ENCODE assay signal across 8 cellular contexts in genomic region chr12:102121328-102121727, GRCh38. TPM values are rescaled to one million over a fixed set of nuclear protein-coding genes. Genes with fewer than 3 reads are reported as not detected.
DNase-seq lines count a peak whose midpoint lies in the region; ATAC-seq, FAIRE-seq and TF ChIP-seq lines count a peak whose summit lies in the region.
"Not testable (repeated sequence)": the region's sequence is repeated elsewhere in the genome, so short reads cannot be mapped to it uniquely, and the experiment has no call there.

No MANE protein-coding gene starts in this region.

- not testable (repeated sequence) for H3K9me3 Mint-ChIP-seq in activated CD4-positive, alpha-beta T cell treated with anti-CD3 and anti-CD28 coated beads, Interleukin-2, amount 10 ng/mL, durations not matched to agents 24 days and 14 days; astrocyte (ENCODE audit: unreplicated experiment); naive B cell; stimulated activated naive CD8-positive, alpha-beta T cell treated with anti-CD3 and anti-CD28 coated beads, Interleukin-15, Interleukin-2, amounts not matched to agents 100 ng/mL and 50 ng/mL, for 24 hours

- CTCF ChIA-PET in OCI-LY7 (lab: Charles Lee; ENCODE audit: unreplicated experiment), result not testable (repeated sequence)

- not testable (repeated sequence) for H2AFZ ChIP-seq in DND-41 (ENCODE audit: low read depth, low read length)
- H2AFZ ChIP-seq in OCI-LY7 (ENCODE audit: low read length) (peak overlapping the region; percentile 84; the same call in 1 of the 2 replicates), astrocyte (ENCODE audit: low read depth, low read length) (peak overlapping the region; percentile 99)

- peaks cover 45% of the 10 kb centered on the region for H3K4me1 Mint-ChIP-seq in activated CD4-positive, alpha-beta T cell treated with anti-CD3 and anti-CD28 coated beads, Interleukin-2, amount 10 ng/mL, durations not matched to agents 24 days and 14 days
- H3K4me1 Mint-ChIP-seq in astrocyte (ENCODE audit: low read depth, unreplicated experiment), result not testable (repeated sequence)
- H3K4me1 Mint-ChIP-seq in naive B cell, result peaks cover 9 to 22% (median 19%) of the 10 kb centered on the region in 3 donors
- H3K4me1 Mint-ChIP-seq in stimulated activated naive CD8-positive, alpha-beta T cell treated with anti-CD3 and anti-CD28 coated beads, Interleukin-15, Interleukin-2, amounts not matched to agents 100 ng/mL and 50 ng/mL, for 24 hours (ENCODE audit: low read depth), result peaks cover 29% of the 10 kb centered on the region

- peak overlapping the region; percentile 94 for H3K27ac ChIP-seq in DND-41 (ENCODE audit: low read length)
- H3K27ac ChIP-seq in HL-60 (replicated peaks), result peak overlapping the region; percentile 87
- peak overlapping the region; percentile 81 for H3K27ac ChIP-seq in OCI-LY7 (ENCODE audit: low read depth, low read length, poor library complexity, severe bottlenecking)
- not testable (repeated sequence) for H3K27ac ChIP-seq in astrocyte (ENCODE audit: low read depth, low read length)

- not testable (repeated sequence) for BruUV-seq in OCI-LY7 (replicated peaks; lab: Mats Ljungman, UMichigan)

- intact Hi-C loops in OCI-LY7 (cut with micrococcal nuclease; ENCODE audit: unreplicated experiment), result loop anchor here (2.0 kb wide), 2 partner anchors 59 to 185 kb away; no protein-coding TSS in a partner anchor
- intact Hi-C loops in activated CD4-positive, alpha-beta T cell treated with anti-CD3 and anti-CD28 coated beads, Interleukin-2, amount 10 ng/mL, durations not matched to agents 24 days and 14 days (cut with micrococcal nuclease), result loop anchor here (2.0 to 5.0 kb wide), 2 partner anchors 46 to 75 kb away; partner anchors contain the start of gene PMCH

- peaks cover 80% of the 10 kb centered on the region for H3K79me2 ChIP-seq in DND-41 (ENCODE audit: insufficient read depth, low read length)
- peaks cover 64% of the 10 kb centered on the region for H3K79me2 ChIP-seq in OCI-LY7 (ENCODE audit: insufficient read depth, low read depth, low read length)
- peaks cover 40% of the 10 kb centered on the region for H3K79me2 ChIP-seq in astrocyte (ENCODE audit: insufficient read depth, low read length)

- not testable (repeated sequence) for H4K20me1 ChIP-seq in DND-41 (ENCODE audit: insufficient read depth, low read length); OCI-LY7 (ENCODE audit: insufficient read depth, low read length); astrocyte (ENCODE audit: insufficient read depth, low read length)

- not testable (repeated sequence) for H3K9me2 ChIP-seq in OCI-LY7 (ENCODE audit: insufficient read depth, low read length)

- H3K9ac ChIP-seq in DND-41 (ENCODE audit: low read depth, low read length), result peak overlapping the region; percentile 88
- peak overlapping the region; percentile 93 for H3K9ac ChIP-seq in astrocyte (ENCODE audit: low read length)

- not testable (repeated sequence) for TF ChIP-seq CTCF in DND-41 (IDR thresholded peaks at IDR 0.05; ENCODE audit: borderline replicate concordance, extremely low read depth, low read length, poor library complexity, severe bottlenecking); HL-60 (IDR thresholded peaks at IDR 0.05; ENCODE audit: insufficient read depth, low read length); OCI-LY7 (conservative IDR thresholded peaks at IDR 0.05; ENCODE audit: low read length); astrocyte (IDR thresholded peaks at IDR 0.05; ENCODE audit: insufficient read depth, low read depth, low read length); fibroblast of mammary gland (conservative IDR thresholded peaks at IDR 0.05; ENCODE audit: control insufficient read depth, insufficient read depth, low read depth, low read length)

- ATAC-seq in DND-41 (ENCODE audit: insufficient read depth, low read depth); naive B cell (ENCODE audit: low read depth in 2 of 2): not testable (repeated sequence)

- peak overlapping the region; percentile 66 to 95 for H3K4me3 ChIP-seq in DND-41 (ENCODE audit: low read depth in 1 of 2, low read length in 2 of 2)
- H3K4me3 ChIP-seq in HL-60 (replicated peaks; ENCODE audit: insufficient read depth, low read length), result peak overlapping the region; percentile 75
- H3K4me3 ChIP-seq in OCI-LY7 (ENCODE audit: low read depth, low read length, poor library complexity, severe bottlenecking), result peak overlapping the region; percentile 98
- H3K4me3 ChIP-seq in astrocyte (ENCODE audit: insufficient read depth, low read depth, low read length), result peak overlapping the region; percentile 97
- peak overlapping the region; percentile 89 for H3K4me3 ChIP-seq in fibroblast of mammary gland (ENCODE audit: control insufficient read depth, low read depth, low read length)

- not testable (repeated sequence) for H3K27me3 ChIP-seq in DND-41 (ENCODE audit: insufficient read depth, low read length, poor library complexity); HL-60 (ENCODE audit: insufficient read depth, poor library complexity, severe bottlenecking); astrocyte (ENCODE audit: insufficient read depth, low read length)

- not testable (repeated sequence) for H3K27me3 Mint-ChIP-seq in activated CD4-positive, alpha-beta T cell treated with anti-CD3 and anti-CD28 coated beads, Interleukin-2, amount 10 ng/mL, durations not matched to agents 24 days and 14 days; astrocyte (ENCODE audit: low read depth, unreplicated experiment); naive B cell; stimulated activated naive CD8-positive, alpha-beta T cell treated with anti-CD3 and anti-CD28 coated beads, Interleukin-15, Interleukin-2, amounts not matched to agents 100 ng/mL and 50 ng/mL, for 24 hours

- peak overlapping the region; percentile 94 for H3K27ac Mint-ChIP-seq in activated CD4-positive, alpha-beta T cell treated with anti-CD3 and anti-CD28 coated beads, Interleukin-2, amount 10 ng/mL, durations not matched to agents 24 days and 14 days
- H3K27ac Mint-ChIP-seq in astrocyte (ENCODE audit: unreplicated experiment), result not testable (repeated sequence)
- peak overlapping the region in 1 of 6 donors; percentile 60 for H3K27ac Mint-ChIP-seq in naive B cell
- H3K27ac Mint-ChIP-seq in stimulated activated naive CD8-positive, alpha-beta T cell treated with anti-CD3 and anti-CD28 coated beads, Interleukin-15, Interleukin-2, amounts not matched to agents 100 ng/mL and 50 ng/mL, for 24 hours, result peak overlapping the region; percentile 91

- peaks cover 35% of the 10 kb centered on the region for H3K36me3 Mint-ChIP-seq in activated CD4-positive, alpha-beta T cell treated with anti-CD3 and anti-CD28 coated beads, Interleukin-2, amount 10 ng/mL, durations not matched to agents 24 days and 14 days (ENCODE audit: low read depth)
- H3K36me3 Mint-ChIP-seq in astrocyte (ENCODE audit: low read depth, unreplicated experiment); naive B cell: not testable (repeated sequence)
- peaks cover 35% of the 10 kb centered on the region for H3K36me3 Mint-ChIP-seq in stimulated activated naive CD8-positive, alpha-beta T cell treated with anti-CD3 and anti-CD28 coated beads, Interleukin-15, Interleukin-2, amounts not matched to agents 100 ng/mL and 50 ng/mL, for 24 hours (ENCODE audit: low read depth)

- POLR2A ChIA-PET in OCI-LY7 (lab: Charles Lee), result interaction anchor here (0.6 to 2.1 kb wide), 8 partner anchors 11 to 1109 kb away, joined by 3 to 8 read pairs (median 4); no protein-coding TSS in a partner anchor

- H3K9me3 ChIP-seq in DND-41 (ENCODE audit: insufficient read depth, low read length, severe bottlenecking); OCI-LY7 (ENCODE audit: low read length); astrocyte (ENCODE audit: insufficient read depth, low read depth, low read length): not testable (repeated sequence)

- H3K36me3 ChIP-seq in DND-41 (ENCODE audit: insufficient read depth, low read length), result peaks cover 48% of the 10 kb centered on the region
- peaks cover 66% of the 10 kb centered on the region for H3K36me3 ChIP-seq in OCI-LY7 (ENCODE audit: insufficient read depth, low read length)
- H3K36me3 ChIP-seq in astrocyte (ENCODE audit: insufficient read depth, low read length), result peaks cover 14% of the 10 kb centered on the region

- peak overlapping the region; percentile 83 for H3K4me2 ChIP-seq in DND-41 (ENCODE audit: insufficient read depth, low read length)
- H3K4me2 ChIP-seq in OCI-LY7 (ENCODE audit: low read length), result peak overlapping the region; percentile 87
- peak overlapping the region; percentile 90 for H3K4me2 ChIP-seq in astrocyte (ENCODE audit: low read length)

- H3K4me1 ChIP-seq in DND-41 (ENCODE audit: insufficient read depth, low read length) (peaks cover 48% of the 10 kb centered on the region), OCI-LY7 (ENCODE audit: insufficient read depth, low read length, poor library complexity, severe bottlenecking) (peaks cover 31% of the 10 kb centered on the region)
- not testable (repeated sequence) for H3K4me1 ChIP-seq in astrocyte (ENCODE audit: insufficient read depth, low read length)

- H3K4me3 Mint-ChIP-seq in activated CD4-positive, alpha-beta T cell treated with anti-CD3 and anti-CD28 coated beads, Interleukin-2, amount 10 ng/mL, durations not matched to agents 24 days and 14 days, result peak overlapping the region; percentile 96
- H3K4me3 Mint-ChIP-seq in astrocyte (ENCODE audit: unreplicated experiment) (peak overlapping the region; percentile 93), naive B cell (peak overlapping the region in 5 of 8 donors; percentile 5 to 96 (median 92))
- H3K4me3 Mint-ChIP-seq in stimulated activated naive CD8-positive, alpha-beta T cell treated with anti-CD3 and anti-CD28 coated beads, Interleukin-15, Interleukin-2, amounts not matched to agents 100 ng/mL and 50 ng/mL, for 24 hours, result peak overlapping the region; percentile 95

- FAIRE-seq in astrocyte (lab: Jason Lieb, UNC), result not testable (repeated sequence)

- DNase-seq in DND-41; OCI-LY7 (ENCODE audit: low spot score); activated CD4-positive, alpha-beta T cell treated with anti-CD3 and anti-CD28 coated beads, Interleukin-2, amount 10 ng/mL, durations not matched to agents 24 days and 14 days; astrocyte (ENCODE audit: low read depth); fibroblast of mammary gland (ENCODE audit: low read depth); naive B cell: not testable (repeated sequence)
- DNase-seq in HL-60 (ENCODE audit: low read depth in 1 of 2, low spot score in 1 of 2), result peak in 1 of 2 experiments; percentile 38

RNA-seq across cellular contexts. Expression of gene PARPBP, which starts 1.3 kb away (rescaled TPM):
- 32.9 and 48.8 TPM in 2 replicates for total RNA-seq in OCI-LY7 (2014; rRNA removed; shearing (Covaris generic))
- total RNA-seq in OCI-LY7 (2022) (48.3 and 49.8 TPM in 2 replicates), astrocyte (4.5 and 5.8 TPM in 2 replicates)
- total RNA-seq in activated CD4-positive, alpha-beta T cell treated with anti-CD3 and anti-CD28 coated beads, Interleukin-2, amount 10 ng/mL, durations not matched to agents 24 days and 14 days, result 22.9 TPM in 2 replicates
- polyA plus RNA-seq in naive B cell (ENCODE audit: low read depth in 6 of 6), result 1 to 10 TPM; 2.3 to 3.0 (median 2.6) TPM

RNA-seq across cellular contexts. Expression of gene NUP37, which starts 1.4 kb away (rescaled TPM):
- 32.9 and 40.6 TPM in 2 replicates for total RNA-seq in OCI-LY7 (2014; rRNA removed; shearing (Covaris generic))
- total RNA-seq in OCI-LY7 (2022), result 70.3 and 72.8 TPM in 2 replicates
- total RNA-seq in activated CD4-positive, alpha-beta T cell treated with anti-CD3 and anti-CD28 coated beads, Interleukin-2, amount 10 ng/mL, durations not matched to agents 24 days and 14 days, result 88.1 and 97.3 TPM in 2 replicates
- 23.1 and 27.2 TPM in 2 replicates for total RNA-seq in astrocyte
- 10 to 100 TPM; 31.4 to 39.6 (median 37.6) TPM for polyA plus RNA-seq in naive B cell (ENCODE audit: low read depth in 6 of 6)

RNA-seq across cellular contexts. Expression of gene WASHC3, which starts 59.5 kb away (rescaled TPM):
- 28.4 and 29.2 TPM in 2 replicates for total RNA-seq in OCI-LY7 (2014; rRNA removed; shearing (Covaris generic))
- total RNA-seq in OCI-LY7 (2022) (33.3 and 34.4 TPM in 2 replicates), astrocyte (22.6 and 26.5 TPM in 2 replicates)
- total RNA-seq in activated CD4-positive, alpha-beta T cell treated with anti-CD3 and anti-CD28 coated beads, Interleukin-2, amount 10 ng/mL, durations not matched to agents 24 days and 14 days, result 29.0 and 33.1 TPM in 2 replicates
- 100 to 1,000 TPM in 5 of 6 donors, 10 to 100 TPM in 1; 77.8 to 146 (median 122) TPM for polyA plus RNA-seq in naive B cell (ENCODE audit: low read depth in 6 of 6)
